Comparison of ENCODE assay signal across 14 cellular contexts in genomic region chr7:116214921-116215320, GRCh38. TPM values are rescaled to one million over a fixed set of nuclear protein-coding genes. Genes with fewer than 3 reads are reported as not detected.
DNase-seq lines count a peak whose midpoint lies in the region; ATAC-seq and TF ChIP-seq lines count a peak whose summit lies in the region.
"Had no signal": no experiment of that assay in that cellular context is flagged by ENCODE, and none has a peak within 500 bp of the region (broad histone marks: within the 10 kb centered on the region; RNA-seq: fewer than 3 reads in every experiment).

No MANE protein-coding gene starts in this region.

- ATAC-seq in CD4-positive, alpha-beta T cell (ENCODE audit: poor library complexity): no peak
- ATAC-seq in HG03196 (IDR thresholded peaks at IDR 0.05; ENCODE audit: unreplicated experiment): no peak
- ATAC-seq: HepG2 had no signal

- POLR2A ChIA-PET in A673 (lab: Charles Lee; ENCODE audit: low non-redundant PET): no interaction called here
- POLR2A ChIA-PET in CD4-positive, alpha-beta T cell (lab: Charles Lee): no interaction called here

- H3K9me3 Mint-ChIP-seq in CD4-positive, alpha-beta T cell: no peaks in the 10 kb centered on the region
- peaks cover 3% of the 10 kb centered on the region for H3K9me3 Mint-ChIP-seq in activated naive CD8-positive, alpha-beta T cell treated with anti-CD3 and anti-CD28 coated beads for 36 hours

- H3K9me3 ChIP-seq in A673 (ENCODE audit: low read depth, low read length, poor library complexity, severe bottlenecking) (no peaks in the 10 kb centered on the region), muscle layer of colon (ENCODE audit: low read length) (no peaks in the 10 kb centered on the region)
- no peaks in the 10 kb centered on the region for H3K9me3 ChIP-seq in CD4-positive, alpha-beta T cell (ENCODE audit: control insufficient read depth, low read length)

- no peak overlapping the region for H3K9ac ChIP-seq in muscle layer of colon (ENCODE audit: low read length)

- H3K27me3 ChIP-seq in A673 (replicated peaks; ENCODE audit: insufficient read depth, low read depth, low read length, poor library complexity): no peaks in the 10 kb centered on the region
- no peaks in the 10 kb centered on the region for H3K27me3 ChIP-seq in CD4-positive, alpha-beta T cell (ENCODE audit: control insufficient read depth, insufficient read depth, low read length)
- no peaks in the 10 kb centered on the region for H3K27me3 ChIP-seq in muscle layer of colon (ENCODE audit: control insufficient read depth in 1 of 2, insufficient read depth in 2 of 2, low read length in 2 of 2)

- H3K27ac Mint-ChIP-seq in CD4-positive, alpha-beta T cell: peak overlapping the region; percentile 99
- H3K27ac Mint-ChIP-seq in activated naive CD8-positive, alpha-beta T cell treated with anti-CD3 and anti-CD28 coated beads for 36 hours: peak overlapping the region; percentile 82

- peaks cover 26% of the 10 kb centered on the region for H3K36me3 Mint-ChIP-seq in CD4-positive, alpha-beta T cell (ENCODE audit: low read depth)
- peaks cover 29% of the 10 kb centered on the region for H3K36me3 Mint-ChIP-seq in activated naive CD8-positive, alpha-beta T cell treated with anti-CD3 and anti-CD28 coated beads for 36 hours

- H3K27ac ChIP-seq in A673 (ENCODE audit: low read depth, low read length, poor library complexity, severe bottlenecking) (peak overlapping the region; percentile 47), muscle layer of colon (ENCODE audit: low read depth, low read length) (peak overlapping the region; percentile 84)
- H3K27ac ChIP-seq in CD4-positive, alpha-beta T cell (ENCODE audit: low read depth, low read length): peak overlapping the region; percentile 8

- intact Hi-C loops in A673 (cut with micrococcal nuclease; ENCODE audit: unreplicated experiment): no loop called here
- intact Hi-C loops in CD4-positive, alpha-beta T cell (cut with DNase I, micrococcal nuclease): loop anchor here in 1 of 2 experiments (10.0 kb wide), 1 partner anchor 1970 kb away; the partner anchor contains the start of gene LSM8

- H3K4me1 Mint-ChIP-seq in CD4-positive, alpha-beta T cell (ENCODE audit: low read depth): peaks cover 86% of the 10 kb centered on the region
- peaks cover 69% of the 10 kb centered on the region for H3K4me1 Mint-ChIP-seq in activated naive CD8-positive, alpha-beta T cell treated with anti-CD3 and anti-CD28 coated beads for 36 hours

- H3K4me3 ChIP-seq in A673 (ENCODE audit: low read depth, low read length, poor library complexity, severe bottlenecking) (no peak overlapping the region), muscle layer of colon (ENCODE audit: low read depth in 1 of 2, low read length in 2 of 2) (peak overlapping the region in 1 of 2 donors; percentile 2)

- peak overlapping the region; percentile 73 for H3K4me3 Mint-ChIP-seq in CD4-positive, alpha-beta T cell
- peak overlapping the region; percentile 2 for H3K4me3 Mint-ChIP-seq in activated naive CD8-positive, alpha-beta T cell treated with anti-CD3 and anti-CD28 coated beads for 36 hours

- DNase-seq in A673 (ENCODE audit: low spot score): no peak
- DNase-seq in CD4-positive, alpha-beta T cell: no peak
- no peak for DNase-seq in activated naive CD8-positive, alpha-beta T cell treated with anti-CD3 and anti-CD28 coated beads for 36 hours
- DNase-seq in foreskin melanocyte: no peak
- DNase-seq in anterior cingulate cortex (lab: John Stamatoyannopoulos, UW): no peak
- DNase-seq in OCI-M2 (lab: John Stamatoyannopoulos, UW; ENCODE audit: unreplicated experiment): no peak
- DNase-seq: activated naive CD4-positive, alpha-beta T cell treated with Interleukin-2 at 50 U/mL for 16 hours; C1 segment of cervical spinal cord; mesendoderm; NCI-H2107; stimulated activated CD4-positive, alpha-beta T cell treated with anti-CD3 and anti-CD28 coated beads, Interleukin-4, amount 100 ng/mL, for 4 hours had no signal

- no TSS peak for BruUV-seq in A673 (replicated peaks; lab: Mats Ljungman, UMichigan)

- no peak for TF ChIP-seq CTCF in A673 (conservative IDR thresholded peaks at IDR 0.05; ENCODE audit: low read depth, low read length)
- TF ChIP-seq CTCF in CD4-positive, alpha-beta T cell (IDR thresholded peaks at IDR 0.05): no peak

- H3K36me3 ChIP-seq in A673 (ENCODE audit: insufficient read depth, low read length, poor library complexity, severe bottlenecking) (no peaks in the 10 kb centered on the region), muscle layer of colon (ENCODE audit: insufficient read depth, low read length) (no peaks in the 10 kb centered on the region)

- peaks cover 67% of the 10 kb centered on the region for H3K4me1 ChIP-seq in A673 (ENCODE audit: insufficient read depth, low read length, poor library complexity, severe bottlenecking)
- peaks cover 38% of the 10 kb centered on the region for H3K4me1 ChIP-seq in muscle layer of colon (ENCODE audit: insufficient read depth, low read length)

- CTCF ChIA-PET in A673 (lab: Charles Lee): no interaction called here
- CTCF ChIA-PET in CD4-positive, alpha-beta T cell (lab: Charles Lee): interaction anchor here (1.0 kb wide), 1 partner anchor 35 kb away, joined by 3 read pairs; no protein-coding TSS in a partner anchor

- no peaks in the 10 kb centered on the region for H3K27me3 Mint-ChIP-seq in CD4-positive, alpha-beta T cell
- no peaks in the 10 kb centered on the region for H3K27me3 Mint-ChIP-seq in activated naive CD8-positive, alpha-beta T cell treated with anti-CD3 and anti-CD28 coated beads for 36 hours

RNA-seq across cellular contexts. Expression of gene TES, which starts 4.6 kb away (rescaled TPM):
- 115 and 121 TPM in 2 replicates for total RNA-seq in A673 (2021)
- 100 to 1,000 TPM; 114 to 120 TPM for total RNA-seq in CD4-positive, alpha-beta T cell
- total RNA-seq in activated naive CD8-positive, alpha-beta T cell treated with anti-CD3 and anti-CD28 coated beads for 36 hours: 10 to 100 TPM; 75.0 to 78.4 TPM

Comparison
In these comparisons a context has a peak if more than half of its experiments do, and no peak if none do; other contexts are left out.
1. H3K27ac ChIP-seq: peak in every context shown above with its lines; median percentile 84 in muscle layer of colon; 47 in A673; 8 in CD4-positive, alpha-beta T cell.